ENCODE assay signal across 15 cellular contexts in genomic region chr5:123441408-123441807, GRCh38. TPM values are rescaled to one million over a fixed set of nuclear protein-coding genes. Genes with fewer than 3 reads are reported as not detected.
DNase-seq lines count a peak whose midpoint lies in the region; ATAC-seq, FAIRE-seq and TF ChIP-seq lines count a peak whose summit lies in the region.
"Had no signal": no experiment of that assay in that cellular context is flagged by ENCODE, and none has a peak within 500 bp of the region (broad histone marks: within the 10 kb centered on the region; RNA-seq: fewer than 3 reads in every experiment).

No MANE protein-coding gene starts in this region.

- TF ChIP-seq CTCF in SK-N-SH (IDR thresholded peaks at IDR 0.05): no peak
- TF ChIP-seq CTCF in foreskin fibroblast (IDR thresholded peaks at IDR 0.05; ENCODE audit: low read depth, low read length): no peak
- TF ChIP-seq CTCF in HepG2 (CRISPR knock-in tag; IDR thresholded peaks at IDR 0.05): no peak

- POLR2A ChIA-PET in SK-N-SH (lab: Yijun Ruan, JAX) (interaction anchor here (1.4 to 1.5 kb wide), 2 partner anchors 18 to 70 kb away, joined by 3 read pairs; partner anchors contain the start of genes CEP120 and CSNK1G3), HepG2 (lab: Yijun Ruan, JAX) (no interaction called here)
- POLR2A ChIA-PET in naive thymus-derived CD8-positive, alpha-beta T cell (lab: Charles Lee): interaction anchor here (1.0 kb wide), 1 partner anchor 18 kb away, joined by 3 read pairs; the partner anchor contains the start of gene CEP120

- H3K27ac ChIP-seq in SK-N-SH (ENCODE audit: low read depth in 2 of 2, low read length in 1 of 2): no peak overlapping the region
- H3K27ac ChIP-seq in HepG2 (ENCODE audit: extremely low read length, insufficient read depth, low read length): no peak overlapping the region

- BruUV-seq in HepG2 (replicated peaks; lab: Mats Ljungman, UMichigan): no TSS peak

- H3F3A ChIP-seq in SK-N-SH (replicated peaks; ENCODE audit: insufficient read depth): no peaks in the 10 kb centered on the region

- H3K79me2 ChIP-seq in SK-N-SH (ENCODE audit: insufficient read depth): no peaks in the 10 kb centered on the region
- no peaks in the 10 kb centered on the region for H3K79me2 ChIP-seq in HepG2 (ENCODE audit: insufficient read depth, low read length)

- intact Hi-C loops in HepG2 (cut with micrococcal nuclease; ENCODE audit: unreplicated experiment): no loop called here

- TF ChIP-seq EP300 in SK-N-SH (IDR thresholded peaks at IDR 0.05; ENCODE audit: borderline replicate concordance in 1 of 2, low read depth in 1 of 2, low read length in 1 of 2) (no peak), HepG2 (IDR thresholded peaks at IDR 0.05; ENCODE audit: low read depth in 2 of 2, low read length in 2 of 2) (no peak), HepG2 (CRISPR knock-in tag; IDR thresholded peaks at IDR 0.05; ENCODE audit: borderline replicate concordance) (no peak)

- no peaks in the 10 kb centered on the region for H3K4me1 Mint-ChIP-seq in naive thymus-derived CD8-positive, alpha-beta T cell
- H3K4me1 Mint-ChIP-seq: activated naive CD4-positive, alpha-beta T cell treated with anti-CD3 and anti-CD28 coated beads, Interleukin-2, amount 50 U/mL, for 24 hours had no signal

- in situ Hi-C loops in HepG2 (cut with HindIII; ENCODE audit: extremely low pct_ligation_motif_present, low pct_unique_long_range_greater_than_20kb): no loop called here

- ATAC-seq in SK-N-SH treated with all-trans-retinoic acid at 6 μM for 48 hours: no peak
- ATAC-seq in GM21717 (IDR thresholded peaks at IDR 0.05; ENCODE audit: unreplicated experiment): peak; percentile 71
- ATAC-seq in HG03439 (IDR thresholded peaks at IDR 0.05; ENCODE audit: unreplicated experiment): peak; percentile 86
- ATAC-seq in naive thymus-derived CD8-positive, alpha-beta T cell: no peak
- ATAC-seq in HepG2: no peak
- ATAC-seq: PC-3 had no signal

- no peak for FAIRE-seq in HepG2 (lab: Jason Lieb, UNC)
- FAIRE-seq: colon had no signal

- H3K4me1 ChIP-seq in SK-N-SH (ENCODE audit: control insufficient read depth in 1 of 2, insufficient read depth in 2 of 2, low read depth in 1 of 2, low read length in 1 of 2) (peaks cover 0 to 3% of the 10 kb centered on the region in 2 experiments; a peak in 1 of 4 replicates), HepG2 (ENCODE audit: insufficient read depth, low read length) (no peaks in the 10 kb centered on the region)

- no peak overlapping the region for H3K9ac ChIP-seq in SK-N-SH
- H3K9ac ChIP-seq in HepG2 (ENCODE audit: insufficient read depth, low read depth, low read length): no peak overlapping the region

- H3K4me3 ChIP-seq in SK-N-SH (ENCODE audit: low read depth in 2 of 2, low read length in 1 of 2): no peak overlapping the region
- H3K4me3 ChIP-seq in foreskin fibroblast (ENCODE audit: low read depth in 1 of 2, low read length in 2 of 2): no peak overlapping the region
- no peak overlapping the region for H3K4me3 ChIP-seq in HepG2 (replicated peaks in 1 of 3; ENCODE audit: insufficient read depth in 1 of 3, low read depth in 2 of 3, low read length in 3 of 3)

- WGBS in SK-N-SH (ENCODE audit: low lambda C conversion rate): 82% methylated on average over 1 of the region's 1 CpG
- 75% methylated on average over 1 of the region's 1 CpG for WGBS in HepG2 (ENCODE audit: low lambda C conversion rate)

- H3K9me3 ChIP-seq in SK-N-SH (no peaks in the 10 kb centered on the region), HepG2 (ENCODE audit: low read length) (no peaks in the 10 kb centered on the region)

- CTCF ChIA-PET in SK-N-SH (lab: Yijun Ruan, JAX): interaction anchor here (0.6 to 2.9 kb wide), 3 partner anchors 10 to 170 kb away, joined by 3 to 15 read pairs (median 4); partner anchors contain the start of gene CEP120
- CTCF ChIA-PET in HepG2 (lab: Yijun Ruan, JAX; ENCODE audit: low intra/inter-chr PET ratio, low total read pairs): no interaction called here

- no peak overlapping the region for H3K4me2 ChIP-seq in SK-N-SH
- no peak overlapping the region for H3K4me2 ChIP-seq in HepG2 (ENCODE audit: low read depth, low read length)

- no peaks in the 10 kb centered on the region for H3K36me3 Mint-ChIP-seq in naive thymus-derived CD8-positive, alpha-beta T cell
- H3K36me3 Mint-ChIP-seq: activated naive CD4-positive, alpha-beta T cell treated with anti-CD3 and anti-CD28 coated beads, Interleukin-2, amount 50 U/mL, for 24 hours had no signal

- no peaks in the 10 kb centered on the region for H3K9me3 Mint-ChIP-seq in naive thymus-derived CD8-positive, alpha-beta T cell
- H3K9me3 Mint-ChIP-seq: activated naive CD4-positive, alpha-beta T cell treated with anti-CD3 and anti-CD28 coated beads, Interleukin-2, amount 50 U/mL, for 24 hours had no signal

- H3K4me3 Mint-ChIP-seq in naive thymus-derived CD8-positive, alpha-beta T cell: no peak overlapping the region
- H3K4me3 Mint-ChIP-seq: activated naive CD4-positive, alpha-beta T cell treated with anti-CD3 and anti-CD28 coated beads, Interleukin-2, amount 50 U/mL, for 24 hours had no signal

- H3K27ac Mint-ChIP-seq in naive thymus-derived CD8-positive, alpha-beta T cell: no peak overlapping the region
- H3K27ac Mint-ChIP-seq: activated naive CD4-positive, alpha-beta T cell treated with anti-CD3 and anti-CD28 coated beads, Interleukin-2, amount 50 U/mL, for 24 hours had no signal

- no peak for TF ChIP-seq POLR2A in HepG2 (IDR thresholded peaks at IDR 0.05; ENCODE audit: insufficient read depth in 1 of 2, low read depth in 2 of 2, low read length in 2 of 2)

- H3K27me3 Mint-ChIP-seq in naive thymus-derived CD8-positive, alpha-beta T cell: peaks cover 0 to 8% (median 6%) of the 10 kb centered on the region in 5 donors
- H3K27me3 Mint-ChIP-seq: activated naive CD4-positive, alpha-beta T cell treated with anti-CD3 and anti-CD28 coated beads, Interleukin-2, amount 50 U/mL, for 24 hours had no signal

- no peaks in the 10 kb centered on the region for H3K9me2 ChIP-seq in SK-N-SH

- H3K27me3 ChIP-seq in SK-N-SH (ENCODE audit: insufficient read depth) (no peaks in the 10 kb centered on the region), HepG2 (ENCODE audit: control insufficient read depth in 1 of 2, insufficient read depth in 2 of 2, low read length in 2 of 2) (peaks cover 0 to 3% of the 10 kb centered on the region in 2 experiments; a peak in 1 of 5 replicates)

- H4K20me1 ChIP-seq in SK-N-SH (ENCODE audit: insufficient read depth): no peaks in the 10 kb centered on the region
- no peaks in the 10 kb centered on the region for H4K20me1 ChIP-seq in HepG2 (ENCODE audit: insufficient read depth, low read length)

- TF ChIP-seq RAD21 in SK-N-SH (IDR thresholded peaks at IDR 0.05; ENCODE audit: low read length) (no peak), HepG2 (CRISPR knock-in tag; IDR thresholded peaks at IDR 0.05) (no peak)

- H3K36me3 ChIP-seq in SK-N-SH (replicated peaks in 1 of 2; ENCODE audit: control insufficient read depth in 1 of 2, insufficient read depth in 2 of 2, low read length in 1 of 2) (no peaks in the 10 kb centered on the region), HepG2 (replicated peaks in 1 of 2; ENCODE audit: control insufficient read depth in 1 of 2, insufficient read depth in 2 of 2, low read length in 2 of 2) (no peaks in the 10 kb centered on the region)

- H2AFZ ChIP-seq in SK-N-SH (ENCODE audit: low read depth) (no peak overlapping the region), HepG2 (ENCODE audit: low read length) (no peak overlapping the region)

- DNase-seq in SK-N-SH (no peak), foreskin fibroblast (peak; percentile 25 to 60), medulla oblongata (ENCODE audit: extremely low spot score) (no peak), HepG2 (ENCODE audit: low spot score) (no peak)
- DNase-seq in naive thymus-derived CD8-positive, alpha-beta T cell: no peak
- DNase-seq: 8988T, DMS 273 treated with DMSO at 0.1 percent for 48 hours, islet precursor cell, NCI-H1417 treated with DMSO at 0.1 percent for 48 hours, PC-3 had no signal

TF ChIP-seq in SK-N-SH treated with all-trans-retinoic acid at 6 μM for 48 hours, 23 proteins besides CTCF, POLR2A, EP300 and RAD21 (continues in another document):
- TF ChIP-seq ISL1 (CRISPR knock-in tag; IDR thresholded peaks at IDR 0.05): peak; percentile 26; the same call in 1 of the 2 replicates

TF ChIP-seq in HepG2, 621 proteins besides CTCF, POLR2A, EP300 and RAD21 (continues in another document):
- TF ChIP-seq SETDB1 (CRISPR knock-in tag; IDR thresholded peaks at IDR 0.05; ENCODE audit: borderline replicate concordance) (no peak), MAFG (CRISPR knock-in tag; IDR thresholded peaks at IDR 0.05) (no peak), PHF8 (CRISPR knock-in tag; IDR thresholded peaks at IDR 0.05) (no peak), MLLT10 (CRISPR knock-in tag; IDR thresholded peaks at IDR 0.05) (no peak)

RNA-seq across cellular contexts. Expression of gene CEP120, which starts 18.2 kb away (rescaled TPM):
- polyA plus RNA-seq in SK-N-SH (2012; rRNA removed) (5.0 and 7.0 TPM in 2 replicates), HepG2 (2011; rRNA removed) (7.8 and 8.0 TPM in 2 replicates)
- polyA plus RNA-seq in SK-N-SH (2012; cell fraction: cytosol; rRNA removed): 6.0 and 6.3 TPM in 2 replicates
- polyA plus RNA-seq in SK-N-SH (2012; cell fraction: nucleus; rRNA removed): 4.0 and 9.9 TPM in 2 replicates
- 10 to 100 TPM; 68.1 to 70.6 TPM for total RNA-seq in naive thymus-derived CD8-positive, alpha-beta T cell
- polyA plus RNA-seq in naive thymus-derived CD8-positive, alpha-beta T cell: 10 to 100 TPM; 13.8 to 25.9 (median 22.7) TPM
- total RNA-seq in HepG2 (2016; rRNA removed; fragmentation: Illumina TruSeq; extraction: Trizol): 14.7 and 21.7 TPM in 2 replicates
- 3.1 and 3.8 TPM in 2 replicates for total RNA-seq in HepG2 (2016; cell fraction: cytosol; rRNA removed; fragmentation: Illumina TruSeq; extraction: Trizol; ENCODE audit: low read depth)
- 14.9 and 19.2 TPM in 2 replicates for total RNA-seq in HepG2 (2016; cell fraction: insoluble cytoplasmic fraction; rRNA removed; fragmentation: Illumina TruSeq; extraction: Trizol)
- 11.9 and 12.0 TPM in 2 replicates for total RNA-seq in HepG2 (2016; cell fraction: membrane; rRNA removed; fragmentation: Illumina TruSeq; extraction: Trizol)
- 15.4 and 23.4 TPM in 2 replicates for total RNA-seq in HepG2 (2016; cell fraction: nucleus; rRNA removed; fragmentation: Illumina TruSeq; extraction: Trizol)
- 3.2 and 3.6 TPM in 2 replicates for polyA plus RNA-seq in HepG2 (2011; cell fraction: cytosol; rRNA removed)
- 6.9 and 7.7 TPM in 2 replicates for polyA plus RNA-seq in HepG2 (2011; cell fraction: nucleus; rRNA removed)
- 4.4 and 4.7 TPM in 2 replicates for polyA plus RNA-seq in HepG2 (2012)
- 0.86 and 1.0 TPM in 2 replicates for polyA plus RNA-seq in HepG2 (2016; cell fraction: cytosol; fragmentation: Illumina TruSeq; extraction: Trizol; ENCODE audit: low read depth)
- 12.4 and 13.0 TPM in 2 replicates for polyA plus RNA-seq in HepG2 (2016; cell fraction: insoluble cytoplasmic fraction; fragmentation: Illumina TruSeq; extraction: Trizol; ENCODE audit: low read depth)
- 4.1 and 4.7 TPM in 2 replicates for polyA plus RNA-seq in HepG2 (2016; cell fraction: membrane; fragmentation: Illumina TruSeq; extraction: Trizol; ENCODE audit: low read depth)
- polyA plus RNA-seq in HepG2 (2016; cell fraction: nucleus; fragmentation: Illumina TruSeq; extraction: Trizol; ENCODE audit: insufficient read depth, low read depth): 12.7 and 13.5 TPM in 2 replicates
- polyA minus RNA-seq in HepG2 (2011; rRNA and poly(A)+ RNA removed; ENCODE audit: low replicate concordance): 14.3 and 57.8 TPM in 2 replicates
- polyA minus RNA-seq in HepG2 (2011; cell fraction: cytosol; rRNA and poly(A)+ RNA removed): 6.7 and 8.3 TPM in 2 replicates
- 20.9 and 37.0 TPM in 2 replicates for polyA minus RNA-seq in HepG2 (2011; cell fraction: nucleus; rRNA and poly(A)+ RNA removed)

Comparison
In these comparisons a context has a peak if more than half of its experiments do, and no peak if none do; other contexts are left out.
1. ATAC-seq: peak in GM21717 (single experiment) and HG03439 (single experiment); none in SK-N-SH treated with all-trans-retinoic acid at 6 μM for 48 hours (single experiment), naive thymus-derived CD8-positive, alpha-beta T cell (0 of 2) and HepG2 (single experiment).
2. DNase-seq: peak in foreskin fibroblast (2 of 2); none in SK-N-SH (single experiment), naive thymus-derived CD8-positive, alpha-beta T cell (0 of 10), medulla oblongata (single experiment) and HepG2 (single experiment).